19 cellular contexts compared by ENCODE assay signal in genomic region chr2:160355080-160355479, GRCh38.
DNase-seq lines count a peak whose midpoint lies in the region; ATAC-seq, FAIRE-seq and TF ChIP-seq lines count a peak whose summit lies in the region.
"Had no signal": no experiment of that assay in that cellular context is flagged by ENCODE, and none has a peak within 500 bp of the region (broad histone marks: within the 10 kb centered on the region; RNA-seq: fewer than 3 reads in every experiment).

No MANE protein-coding gene starts in this region.

- H3K9me3 ChIP-seq in ovary (no peaks in the 10 kb centered on the region), vagina (no peaks in the 10 kb centered on the region)
- H3K9me3 ChIP-seq: Caco-2, SJCRH30 had no signal

- peaks cover 23% of the 10 kb centered on the region for H3K36me3 Mint-ChIP-seq in activated naive CD4-positive, alpha-beta T cell treated with anti-CD3 and anti-CD28 coated beads, Interleukin-2, amount 50 U/mL, for 24 hours
- H3K36me3 Mint-ChIP-seq in activated naive CD4-positive, alpha-beta T cell treated with anti-CD3 and anti-CD28 coated beads, Interleukin-2, amount 10 ng/mL, durations not matched to agents 7 days and 5 days: peaks cover 32% of the 10 kb centered on the region
- H3K36me3 Mint-ChIP-seq in naive thymus-derived CD8-positive, alpha-beta T cell: peaks cover 16 to 42% (median 26%) of the 10 kb centered on the region in 3 donors
- peaks cover 19% of the 10 kb centered on the region for H3K36me3 Mint-ChIP-seq in type B pancreatic cell
- peaks cover 19% of the 10 kb centered on the region for H3K36me3 Mint-ChIP-seq in activated CD4-positive, alpha-beta memory T cell treated with anti-CD3 and anti-CD28 coated beads for 36 hours

- 54 to 74% (median 67%) methylated on average over 2 of the region's 2 CpGs for WGBS in ovary, 3 donors

- TF ChIP-seq EP300 in ovary (IDR thresholded peaks at IDR 0.05): no peak

- H3K4me3 ChIP-seq in bronchial epithelial cell (ENCODE audit: low read depth, low read length) (no peak overlapping the region), ovary (no peak overlapping the region), vagina (no peak overlapping the region)
- H3K4me3 ChIP-seq: GM12878, SJCRH30 had no signal

- TF ChIP-seq CTCF in bronchial epithelial cell (IDR thresholded peaks at IDR 0.05; ENCODE audit: insufficient read depth, low read length, severe bottlenecking) (no peak), type B pancreatic cell (conservative IDR thresholded peaks at IDR 0.05) (no peak), ovary (IDR thresholded peaks at IDR 0.05) (no peak), vagina (IDR thresholded peaks at IDR 0.05) (no peak)

- H3K4me1 Mint-ChIP-seq in activated naive CD4-positive, alpha-beta T cell treated with anti-CD3 and anti-CD28 coated beads, Interleukin-2, amount 50 U/mL, for 24 hours: peaks cover 83% of the 10 kb centered on the region
- peaks cover 27% of the 10 kb centered on the region for H3K4me1 Mint-ChIP-seq in activated naive CD4-positive, alpha-beta T cell treated with anti-CD3 and anti-CD28 coated beads, Interleukin-2, amount 10 ng/mL, durations not matched to agents 7 days and 5 days
- peaks cover 20 to 68% (median 56%) of the 10 kb centered on the region in 4 donors for H3K4me1 Mint-ChIP-seq in naive thymus-derived CD8-positive, alpha-beta T cell
- peaks cover 26% of the 10 kb centered on the region for H3K4me1 Mint-ChIP-seq in type B pancreatic cell (ENCODE audit: unreplicated experiment)
- H3K4me1 Mint-ChIP-seq in activated CD4-positive, alpha-beta memory T cell treated with anti-CD3 and anti-CD28 coated beads for 36 hours (ENCODE audit: low read depth): peaks cover 56% of the 10 kb centered on the region

- DNase-seq in activated naive CD4-positive, alpha-beta T cell treated with anti-CD3 and anti-CD28 coated beads, Interleukin-2, amount 10 ng/mL, durations not matched to agents 7 days and 5 days: no peak
- peak; percentile 68 for DNase-seq in bronchial epithelial cell (ENCODE audit: low read depth)
- DNase-seq in naive thymus-derived CD8-positive, alpha-beta T cell: no peak
- no peak for DNase-seq in type B pancreatic cell (ENCODE audit: extremely low spot score, unreplicated experiment)
- no peak for DNase-seq in ovary
- DNase-seq in vagina (ENCODE audit: extremely low spot score in 2 of 2): no peak
- no peak for DNase-seq in activated CD4-positive, alpha-beta memory T cell treated with anti-CD3 and anti-CD28 coated beads for 36 hours
- DNase-seq: activated CD4-positive, CD25-positive, alpha-beta regulatory T cell treated with anti-CD3 and anti-CD28 coated beads, Interleukin-2, amount 50 U/mL, for 72 hours; activated naive CD4-positive, alpha-beta T cell; Caco-2; erythroblast; naive B cell; NCI-H1694; NCI-H446; OCI-M1; SJCRH30 had no signal

- H3K27me3 ChIP-seq in bronchial epithelial cell (ENCODE audit: control insufficient read depth, insufficient read depth, low read length): no peaks in the 10 kb centered on the region
- no peaks in the 10 kb centered on the region for H3K27me3 ChIP-seq in ovary
- H3K27me3 ChIP-seq in vagina: no peaks in the 10 kb centered on the region
- H3K27me3 ChIP-seq: SJCRH30 had no signal

- no peaks in the 10 kb centered on the region for H3K9me3 Mint-ChIP-seq in activated naive CD4-positive, alpha-beta T cell treated with anti-CD3 and anti-CD28 coated beads, Interleukin-2, amount 50 U/mL, for 24 hours
- no peaks in the 10 kb centered on the region for H3K9me3 Mint-ChIP-seq in activated naive CD4-positive, alpha-beta T cell treated with anti-CD3 and anti-CD28 coated beads, Interleukin-2, amount 10 ng/mL, durations not matched to agents 7 days and 5 days
- peaks cover 0 to 10% (median 0%) of the 10 kb centered on the region in 9 donors for H3K9me3 Mint-ChIP-seq in naive thymus-derived CD8-positive, alpha-beta T cell
- no peaks in the 10 kb centered on the region for H3K9me3 Mint-ChIP-seq in type B pancreatic cell
- H3K9me3 Mint-ChIP-seq in activated CD4-positive, alpha-beta memory T cell treated with anti-CD3 and anti-CD28 coated beads for 36 hours: peaks cover 6% of the 10 kb centered on the region

- no peak for ATAC-seq in naive thymus-derived CD8-positive, alpha-beta T cell
- ATAC-seq: GM12878 had no signal

- H3K27ac Mint-ChIP-seq in activated naive CD4-positive, alpha-beta T cell treated with anti-CD3 and anti-CD28 coated beads, Interleukin-2, amount 50 U/mL, for 24 hours: peak overlapping the region; percentile 80
- H3K27ac Mint-ChIP-seq in activated naive CD4-positive, alpha-beta T cell treated with anti-CD3 and anti-CD28 coated beads, Interleukin-2, amount 10 ng/mL, durations not matched to agents 7 days and 5 days: no peak overlapping the region
- H3K27ac Mint-ChIP-seq in naive thymus-derived CD8-positive, alpha-beta T cell: peak overlapping the region; percentile 6 to 91 (median 66)
- peak overlapping the region; percentile 37 for H3K27ac Mint-ChIP-seq in type B pancreatic cell
- H3K27ac Mint-ChIP-seq in activated CD4-positive, alpha-beta memory T cell treated with anti-CD3 and anti-CD28 coated beads for 36 hours: no peak overlapping the region

- POLR2A ChIA-PET in naive thymus-derived CD8-positive, alpha-beta T cell (lab: Charles Lee): no interaction called here
- POLR2A ChIA-PET in activated CD4-positive, alpha-beta memory T cell treated with anti-CD3 and anti-CD28 coated beads for 36 hours (lab: Charles Lee): no interaction called here

- CTCF ChIA-PET in activated naive CD4-positive, alpha-beta T cell treated with anti-CD3 and anti-CD28 coated beads, Interleukin-2, amount 10 ng/mL, durations not matched to agents 7 days and 5 days (lab: Charles Lee): interaction anchor here (1.2 kb wide), 1 partner anchor 639 kb away, joined by 3 read pairs; no protein-coding TSS in a partner anchor
- CTCF ChIA-PET in activated CD4-positive, alpha-beta memory T cell treated with anti-CD3 and anti-CD28 coated beads for 36 hours (lab: Charles Lee): interaction anchor here (2.4 kb wide), 1 partner anchor 74 kb away, joined by 7 read pairs; no protein-coding TSS in a partner anchor

- FAIRE-seq in bronchial epithelial cell (lab: Jason Lieb, UNC): no peak
- FAIRE-seq: G401.6, GM12878 had no signal

- H3K4me3 Mint-ChIP-seq in activated naive CD4-positive, alpha-beta T cell treated with anti-CD3 and anti-CD28 coated beads, Interleukin-2, amount 50 U/mL, for 24 hours: no peak overlapping the region
- no peak overlapping the region for H3K4me3 Mint-ChIP-seq in activated naive CD4-positive, alpha-beta T cell treated with anti-CD3 and anti-CD28 coated beads, Interleukin-2, amount 10 ng/mL, durations not matched to agents 7 days and 5 days
- no peak overlapping the region for H3K4me3 Mint-ChIP-seq in naive thymus-derived CD8-positive, alpha-beta T cell
- no peak overlapping the region for H3K4me3 Mint-ChIP-seq in type B pancreatic cell
- no peak overlapping the region for H3K4me3 Mint-ChIP-seq in activated CD4-positive, alpha-beta memory T cell treated with anti-CD3 and anti-CD28 coated beads for 36 hours
- H3K4me3 Mint-ChIP-seq: naive B cell had no signal

- intact Hi-C loops in ovary (cut with DNase I) (no loop called here), vagina (cut with DNase I) (no loop called here)
- intact Hi-C loops in activated CD4-positive, alpha-beta memory T cell treated with anti-CD3 and anti-CD28 coated beads for 36 hours (cut with micrococcal nuclease): loop anchor here (2.0 kb wide), 1 partner anchor 14 kb away; no protein-coding TSS in a partner anchor

- TF ChIP-seq POLR2A in ovary (IDR thresholded peaks at IDR 0.05): no peak
- no peak for TF ChIP-seq POLR2A in vagina (IDR thresholded peaks at IDR 0.05)

- H3K27me3 Mint-ChIP-seq in activated naive CD4-positive, alpha-beta T cell treated with anti-CD3 and anti-CD28 coated beads, Interleukin-2, amount 50 U/mL, for 24 hours: no peaks in the 10 kb centered on the region
- H3K27me3 Mint-ChIP-seq in activated naive CD4-positive, alpha-beta T cell treated with anti-CD3 and anti-CD28 coated beads, Interleukin-2, amount 10 ng/mL, durations not matched to agents 7 days and 5 days: no peaks in the 10 kb centered on the region
- no peaks in the 10 kb centered on the region for H3K27me3 Mint-ChIP-seq in naive thymus-derived CD8-positive, alpha-beta T cell
- H3K27me3 Mint-ChIP-seq in type B pancreatic cell: no peaks in the 10 kb centered on the region
- H3K27me3 Mint-ChIP-seq in activated CD4-positive, alpha-beta memory T cell treated with anti-CD3 and anti-CD28 coated beads for 36 hours: no peaks in the 10 kb centered on the region
- H3K27me3 Mint-ChIP-seq: naive B cell had no signal

- no peaks in the 10 kb centered on the region for H3K36me3 ChIP-seq in bronchial epithelial cell (ENCODE audit: control insufficient read depth, insufficient read depth, low read length)
- no peaks in the 10 kb centered on the region for H3K36me3 ChIP-seq in ovary
- H3K36me3 ChIP-seq in vagina: no peaks in the 10 kb centered on the region

- H3K27ac ChIP-seq in ovary (no peak overlapping the region), vagina (no peak overlapping the region)
- H3K27ac ChIP-seq: SJCRH30 had no signal

- H3K4me1 ChIP-seq in ovary (ENCODE audit: insufficient read depth) (peaks cover 3% of the 10 kb centered on the region), vagina (peaks cover 50% of the 10 kb centered on the region)
- H3K4me1 ChIP-seq: Caco-2, SJCRH30 had no signal

Comparison
In these comparisons a context has a peak if more than half of its experiments do, and no peak if none do; other contexts are left out.
1. H3K27ac Mint-ChIP-seq: peak in activated naive CD4-positive, alpha-beta T cell treated with anti-CD3 and anti-CD28 coated beads, Interleukin-2, amount 50 U/mL, for 24 hours (single experiment), naive thymus-derived CD8-positive, alpha-beta T cell (10 of 10) and type B pancreatic cell (single experiment); none in activated naive CD4-positive, alpha-beta T cell treated with anti-CD3 and anti-CD28 coated beads, Interleukin-2, amount 10 ng/mL, durations not matched to agents 7 days and 5 days (single experiment) and activated CD4-positive, alpha-beta memory T cell treated with anti-CD3 and anti-CD28 coated beads for 36 hours (single experiment).